27 cellular contexts compared by ENCODE assay signal in the genomic region with DNA sequence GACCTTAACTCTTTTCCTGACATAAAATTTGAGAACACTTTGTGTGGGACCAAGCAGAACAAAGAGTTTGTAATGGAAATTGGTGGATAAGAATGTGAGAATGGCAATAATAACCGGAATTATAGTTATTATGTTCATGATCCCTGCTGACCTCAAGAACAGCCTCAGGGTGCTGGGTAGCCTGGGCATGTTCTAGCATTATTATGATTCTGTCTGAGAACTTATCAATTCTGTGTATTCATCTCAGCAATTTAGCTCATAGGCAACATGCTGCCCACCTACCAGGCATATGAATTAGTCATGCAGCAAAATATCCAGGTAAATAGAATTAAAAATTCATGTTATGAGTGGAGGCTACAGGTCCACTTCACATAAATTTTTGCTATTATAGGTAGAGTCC.
"Had no signal": no experiment of that assay in that cellular context is flagged by ENCODE, and none has a peak within 500 bp of the region (broad histone marks: within the 10 kb centered on the region; RNA-seq: fewer than 3 reads in every experiment).

No MANE protein-coding gene starts in this region.

- H3K9me3 Mint-ChIP-seq: dendritic cell treated with granulocyte-macrophage colony-stimulating factor and Interleukin-4, amounts not matched to agents 40 ng/mL and 50 ng/mL, for 4 days; endodermal cell; stimulated activated effector memory CD8-positive, alpha-beta T cell treated with anti-CD3 and anti-CD28 coated beads, Interleukin-12 subunit alpha, Interleukin-12 subunit beta, amount 100 ng/mL, for 72 hours had no signal

- H3K4me1 ChIP-seq: colonic mucosa, left lung, stomach had no signal

- H3K27ac Mint-ChIP-seq: dendritic cell treated with granulocyte-macrophage colony-stimulating factor and Interleukin-4, amounts not matched to agents 40 ng/mL and 50 ng/mL, for 4 days; endodermal cell; naive thymus-derived CD4-positive, alpha-beta T cell had no signal

- H3K9me3 ChIP-seq: colonic mucosa, esophagus squamous epithelium, left lung, ovary, psoas muscle, sigmoid colon, stomach, thyroid gland, vagina had no signal

- H3K27me3 Mint-ChIP-seq: dendritic cell treated with granulocyte-macrophage colony-stimulating factor and Interleukin-4, amounts not matched to agents 40 ng/mL and 50 ng/mL, for 4 days; naive thymus-derived CD4-positive, alpha-beta T cell had no signal

- H3K4me1 Mint-ChIP-seq: endodermal cell; stimulated activated effector memory CD8-positive, alpha-beta T cell treated with anti-CD3 and anti-CD28 coated beads, Interleukin-12 subunit alpha, Interleukin-12 subunit beta, amount 100 ng/mL, for 72 hours had no signal

- H3K36me3 ChIP-seq: colonic mucosa, esophagus squamous epithelium, left lung, ovary, sigmoid colon, stomach, thyroid gland, vagina had no signal

- H3K4me3 ChIP-seq: colonic mucosa, esophagus squamous epithelium, left lung, ovary, psoas muscle, sigmoid colon, stomach, thyroid gland, vagina had no signal

- H3K27ac ChIP-seq: colonic mucosa, esophagus squamous epithelium, left lung, ovary, psoas muscle, sigmoid colon, stomach, thyroid gland, vagina had no signal

- DNase-seq: colonic mucosa; effector CD8-positive, alpha-beta T cell; endodermal cell; erythroblast; esophagus squamous epithelium; hypothalamus; kidney; left cardiac atrium; left lung; mesendoderm; midbrain; naive thymus-derived CD4-positive, alpha-beta T cell; occipital lobe; ovary; posterior cingulate gyrus; psoas muscle; right cardiac atrium; sigmoid colon; stimulated activated CD4-positive, alpha-beta T cell treated with anti-CD3 and anti-CD28 coated beads, Interleukin-2, amount 100 ng/mL, for 24 hours; stimulated activated CD4-positive, alpha-beta T cell treated with anti-CD3 and anti-CD28 coated beads, Interleukin-4, amount 100 ng/mL, for 24 hours; stimulated activated naive CD4-positive, alpha-beta T cell treated with Interleukin-2 at 50 U/mL for 16 hours; stomach; thyroid gland; trophoblast cell had no signal

- H3K27me3 ChIP-seq: colonic mucosa, esophagus squamous epithelium, left lung, sigmoid colon, stomach, thyroid gland, vagina had no signal

- H3K4me3 Mint-ChIP-seq: dendritic cell treated with granulocyte-macrophage colony-stimulating factor and Interleukin-4, amounts not matched to agents 40 ng/mL and 50 ng/mL, for 4 days; endodermal cell; naive thymus-derived CD4-positive, alpha-beta T cell; stimulated activated effector memory CD8-positive, alpha-beta T cell treated with anti-CD3 and anti-CD28 coated beads, Interleukin-12 subunit alpha, Interleukin-12 subunit beta, amount 100 ng/mL, for 72 hours had no signal

- ATAC-seq: left cardiac atrium; left lung; naive thymus-derived CD4-positive, alpha-beta T cell; psoas muscle; right cardiac atrium; stimulated activated effector memory CD8-positive, alpha-beta T cell treated with anti-CD3 and anti-CD28 coated beads, Interleukin-12 subunit alpha, Interleukin-12 subunit beta, amount 100 ng/mL, for 72 hours had no signal
